Comparison of ENCODE assay signal across 13 cellular contexts in genomic region chr3:45166283-45166879, GRCh38. TPM values are rescaled to one million over a fixed set of nuclear protein-coding genes. Genes with fewer than 3 reads are reported as not detected.
DNase-seq lines count a peak whose midpoint lies in the region; ATAC-seq, FAIRE-seq and TF ChIP-seq lines count a peak whose summit lies in the region.
"Had no signal": no experiment of that assay in that cellular context is flagged by ENCODE, and none has a peak within 500 bp of the region (broad histone marks: within the 10 kb centered on the region; RNA-seq: fewer than 3 reads in every experiment).

No MANE protein-coding gene starts in this region.

- intact Hi-C loops in Panc1 (cut with micrococcal nuclease; ENCODE audit: unreplicated experiment) (no loop called here), prostate gland (cut with DNase I) (no loop called here)

- H3K27me3 ChIP-seq in Panc1 (ENCODE audit: control insufficient read depth, insufficient read depth, low read length) = no peaks in the 10 kb centered on the region
- H3K27me3 ChIP-seq in prostate gland (replicated peaks; ENCODE audit: insufficient read depth) = no peaks in the 10 kb centered on the region
- H3K27me3 ChIP-seq in BE2C = no peaks in the 10 kb centered on the region
- H3K27me3 ChIP-seq: foreskin keratinocyte, right lobe of liver had no signal

- no peaks in the 10 kb centered on the region for H3K36me3 ChIP-seq in Panc1 (ENCODE audit: control insufficient read depth, insufficient read depth, low read length)
- no peaks in the 10 kb centered on the region for H3K36me3 ChIP-seq in prostate gland
- no peaks in the 10 kb centered on the region for H3K36me3 ChIP-seq in BE2C
- H3K36me3 ChIP-seq: right lobe of liver had no signal

- H3K9me3 ChIP-seq in Panc1 (ENCODE audit: control insufficient read depth, insufficient read depth, low read depth, low read length) (no peaks in the 10 kb centered on the region), prostate gland (no peaks in the 10 kb centered on the region), BE2C (no peaks in the 10 kb centered on the region)
- H3K9me3 ChIP-seq: right lobe of liver had no signal

- POLR2A ChIA-PET in Panc1 (lab: Charles Lee) = interaction anchor here (1.4 kb wide), 1 partner anchor 12 kb away, joined by 5 read pairs; no protein-coding TSS in a partner anchor

- H3K36me3 Mint-ChIP-seq in progenitor cell of endocrine pancreas (ENCODE audit: insufficient read depth) = peaks cover 3% of the 10 kb centered on the region
- H3K36me3 Mint-ChIP-seq: naive B cell had no signal

- CTCF ChIA-PET in Panc1 (lab: Charles Lee) = no interaction called here

- H3K27ac ChIP-seq in Panc1 (ENCODE audit: low read length) (peak overlapping the region; percentile 86), prostate gland (no peak overlapping the region)
- H3K27ac ChIP-seq: right lobe of liver had no signal

- 86% methylated on average over 4 of the region's 4 CpGs for WGBS in prostate gland

- peaks cover 8% of the 10 kb centered on the region for H3K27me3 Mint-ChIP-seq in progenitor cell of endocrine pancreas
- H3K27me3 Mint-ChIP-seq: activated naive CD4-positive, alpha-beta T cell treated with anti-CD3 and anti-CD28 coated beads, Interleukin-2, amount 50 U/mL, for 24 hours had no signal

- TF ChIP-seq CTCF in Panc1 (IDR thresholded peaks at IDR 0.05) (no peak), progenitor cell of endocrine pancreas (IDR thresholded peaks at IDR 0.05; ENCODE audit: unreplicated experiment) (no peak), prostate gland (IDR thresholded peaks at IDR 0.05) (no peak), BE2C (IDR thresholded peaks at IDR 0.05; ENCODE audit: low read depth, low read length) (no peak)

- DNase-seq in EH (ENCODE audit: low read depth) (peak; percentile 20), Panc1 (ENCODE audit: low read depth, low spot score) (no peak), progenitor cell of endocrine pancreas (ENCODE audit: low spot score, unreplicated experiment) (no peak), prostate gland (ENCODE audit: low spot score) (no peak), BE2C (no peak)
- DNase-seq: islet precursor cell, naive B cell, NCI-H2081, right lobe of liver had no signal

- ATAC-seq in Panc1 (no peak), GM21515 (IDR thresholded peaks at IDR 0.05; ENCODE audit: unreplicated experiment) (no peak)

- FAIRE-seq in endometrium (lab: Jason Lieb, UNC) = peak; percentile 62

- in situ Hi-C loops in Panc1 (cut with HindIII; ENCODE audit: low pct_unique_long_range_greater_than_20kb, low sequenced_read_pairs) = no loop called here

- H3K4me3 Mint-ChIP-seq in progenitor cell of endocrine pancreas (ENCODE audit: low read depth) = no peak overlapping the region

- H3K9me3 Mint-ChIP-seq in progenitor cell of endocrine pancreas (ENCODE audit: low read depth) = peaks cover 4% of the 10 kb centered on the region
- H3K9me3 Mint-ChIP-seq: activated naive CD4-positive, alpha-beta T cell treated with anti-CD3 and anti-CD28 coated beads, Interleukin-2, amount 50 U/mL, for 24 hours had no signal

- BruUV-seq in Panc1 (replicated peaks; lab: Mats Ljungman, UMichigan) = no TSS peak

- peaks cover 16% of the 10 kb centered on the region for H3K4me1 Mint-ChIP-seq in progenitor cell of endocrine pancreas (ENCODE audit: low read depth)

- H3K4me1 ChIP-seq in Panc1 (ENCODE audit: control insufficient read depth, insufficient read depth, low read length) (peaks cover 19% of the 10 kb centered on the region), prostate gland (replicated peaks) (no peaks in the 10 kb centered on the region), BE2C (no peaks in the 10 kb centered on the region; the same call in 1 of the 2 replicates)
- H3K4me1 ChIP-seq: right lobe of liver had no signal

- H3K4me3 ChIP-seq in Panc1 (ENCODE audit: low read depth in 2 of 2, low read length in 2 of 2) (no peak overlapping the region), prostate gland (no peak overlapping the region), BE2C (ENCODE audit: low read depth, low read length) (no peak overlapping the region)
- H3K4me3 ChIP-seq: right lobe of liver had no signal

- TF ChIP-seq POLR2A in prostate gland (IDR thresholded peaks at IDR 0.05) = no peak

- H3K27ac Mint-ChIP-seq in progenitor cell of endocrine pancreas = peak overlapping the region; percentile 42

RNA-seq across cellular contexts. Expression of gene CDCP1, which starts 20.2 kb away (rescaled TPM):
- 47.8 TPM for total RNA-seq in Panc1 (2021; ENCODE audit: unreplicated experiment)
- polyA plus RNA-seq in Panc1 (2012; ENCODE audit: insufficient read length) = 15.4 TPM
- 10.1 and 15.3 TPM in 2 replicates for total RNA-seq in progenitor cell of endocrine pancreas
- total RNA-seq in prostate gland = 10 to 100 TPM; 14.3 to 21.5 TPM
- not detected for polyA plus RNA-seq in BE2C (2012; ENCODE audit: insufficient read depth, insufficient read length, low read depth)

RNA-seq across cellular contexts. Expression of gene TMEM158, which starts 59.7 kb away (rescaled TPM):
- 7.3 TPM for total RNA-seq in Panc1 (2021; ENCODE audit: unreplicated experiment)
- 2.7 TPM for polyA plus RNA-seq in Panc1 (2012; ENCODE audit: insufficient read length)
- 3.8 and 4.9 TPM in 2 replicates for total RNA-seq in progenitor cell of endocrine pancreas
- 10 to 100 TPM in 1 of 2 donors, 1 to 10 TPM in 1; 3.6 to 20.8 TPM for total RNA-seq in prostate gland
- not detected for polyA plus RNA-seq in BE2C (2012; ENCODE audit: insufficient read depth, insufficient read length, low read depth)
